14 cellular contexts compared by ENCODE assay signal in genomic region chr14:39474416-39474911, GRCh38. TPM values are rescaled to one million over a fixed set of nuclear protein-coding genes. Genes with fewer than 3 reads are reported as not detected.
DNase-seq lines count a peak whose midpoint lies in the region; ATAC-seq and TF ChIP-seq lines count a peak whose summit lies in the region.
"Had no signal": no experiment of that assay in that cellular context is flagged by ENCODE, and none has a peak within 500 bp of the region (broad histone marks: within the 10 kb centered on the region; RNA-seq: fewer than 3 reads in every experiment).

No MANE protein-coding gene starts in this region.

- no peak for TF ChIP-seq POLR2A in breast epithelium (IDR thresholded peaks at IDR 0.05)

- H3K36me3 ChIP-seq in breast epithelium, result no peaks in the 10 kb centered on the region
- H3K36me3 ChIP-seq: heart left ventricle had no signal

- no peaks in the 10 kb centered on the region for H3K4me1 ChIP-seq in breast epithelium
- H3K4me1 ChIP-seq: heart left ventricle, stomach had no signal

- peaks cover 0 to 2% of the 10 kb centered on the region in 2 donors for H3K36me3 Mint-ChIP-seq in activated T-cell treated with anti-CD3 and anti-CD28 coated beads, Interleukin-2, amount 50 U/mL, for 72 hours (ENCODE audit: insufficient read depth in 2 of 2)

- peaks cover 6% of the 10 kb centered on the region for H3K4me1 Mint-ChIP-seq in activated T-cell treated with anti-CD3 and anti-CD28 coated beads, Interleukin-2, amount 50 U/mL, for 72 hours (ENCODE audit: low read depth)
- H3K4me1 Mint-ChIP-seq: T-helper 17 cell had no signal

- H3K4me3 Mint-ChIP-seq in activated T-cell treated with anti-CD3 and anti-CD28 coated beads, Interleukin-2, amount 50 U/mL, for 72 hours, result no peak overlapping the region
- H3K4me3 Mint-ChIP-seq: T-helper 17 cell had no signal

- H3K4me3 ChIP-seq in breast epithelium, result no peak overlapping the region
- H3K4me3 ChIP-seq: heart left ventricle, K562, stomach had no signal

- peak; percentile 93 for ATAC-seq in GM18519 (IDR thresholded peaks at IDR 0.05; ENCODE audit: low FRiP score, unreplicated experiment)
- ATAC-seq in HG02981 (IDR thresholded peaks at IDR 0.05; ENCODE audit: unreplicated experiment), result peak; percentile 87
- peak; percentile 90 for ATAC-seq in activated T-cell treated with anti-CD3 and anti-CD28 coated beads, Interleukin-2, amount 50 U/mL, for 72 hours (replicated peaks in 1 of 2)
- ATAC-seq: heart left ventricle, K562, T-helper 17 cell had no signal

- DNase-seq in GM20000 (ENCODE audit: low spot score) (peak; percentile 29), NCI-H2081 (lab: John Stamatoyannopoulos, UW) (no peak), NOMO-1 (lab: John Stamatoyannopoulos, UW; ENCODE audit: unreplicated experiment in 2 of 2) (no peak), breast epithelium (ENCODE audit: low spot score in 2 of 2) (no peak), NCI-H187 (lab: John Stamatoyannopoulos, UW) (no peak)
- DNase-seq in activated T-cell treated with anti-CD3 and anti-CD28 coated beads, Interleukin-2, amount 50 U/mL, for 72 hours, result peak; percentile 11
- DNase-seq: activated effector memory CD4-positive, alpha-beta T cell treated with Interleukin-2 at 50 U/mL for 16 hours; heart left ventricle; NCI-H524; stomach; T-helper 17 cell had no signal

- peaks cover 0 to 18% of the 10 kb centered on the region in 2 donors for H3K9me3 ChIP-seq in breast epithelium

- no peaks in the 10 kb centered on the region for H3K27me3 Mint-ChIP-seq in activated T-cell treated with anti-CD3 and anti-CD28 coated beads, Interleukin-2, amount 50 U/mL, for 72 hours (ENCODE audit: low read depth)
- H3K27me3 Mint-ChIP-seq: T-helper 17 cell had no signal

- no peak overlapping the region for H3K27ac Mint-ChIP-seq in activated T-cell treated with anti-CD3 and anti-CD28 coated beads, Interleukin-2, amount 50 U/mL, for 72 hours
- H3K27ac Mint-ChIP-seq: T-helper 17 cell had no signal

- H3K27me3 ChIP-seq in breast epithelium, result no peaks in the 10 kb centered on the region
- H3K27me3 ChIP-seq: heart left ventricle, stomach had no signal

- H3K27ac ChIP-seq in breast epithelium, result no peak overlapping the region
- H3K27ac ChIP-seq: heart left ventricle, stomach had no signal

- TF ChIP-seq CTCF in GM20000 (IDR thresholded peaks at IDR 0.05; ENCODE audit: extremely low read depth, missing control alignments) (no peak), breast epithelium (IDR thresholded peaks at IDR 0.05) (no peak)

- intact Hi-C loops in breast epithelium (cut with DNase I; ENCODE audit: low total_unique reads), result no loop called here

- H3K9me3 Mint-ChIP-seq in activated T-cell treated with anti-CD3 and anti-CD28 coated beads, Interleukin-2, amount 50 U/mL, for 72 hours, result peaks cover 1 to 2% of the 10 kb centered on the region in 2 donors

RNA-seq across cellular contexts. Expression of gene FBXO33, which starts 42.2 kb away (rescaled TPM):
- 10 to 100 TPM; 13.3 to 16.7 TPM for total RNA-seq in activated T-cell treated with anti-CD3 and anti-CD28 coated beads, Interleukin-2, amount 50 U/mL, for 72 hours
- 10 to 100 TPM; 14.1 to 21.5 (median 15.8) TPM for total RNA-seq in breast epithelium

Comparison
In these comparisons a context has a peak if more than half of its experiments do, and no peak if none do; other contexts are left out.
1. DNase-seq: peak in GM20000 (single experiment) and activated T-cell treated with anti-CD3 and anti-CD28 coated beads, Interleukin-2, amount 50 U/mL, for 72 hours (2 of 2); none in NCI-H2081 (0 of 2), NOMO-1 (0 of 2), breast epithelium (0 of 2) and NCI-H187 (0 of 2).
2. Peak in every context shown above with its lines, with median percentiles within 50 percentile points of each other: ATAC-seq.